In the genomic region with DNA sequence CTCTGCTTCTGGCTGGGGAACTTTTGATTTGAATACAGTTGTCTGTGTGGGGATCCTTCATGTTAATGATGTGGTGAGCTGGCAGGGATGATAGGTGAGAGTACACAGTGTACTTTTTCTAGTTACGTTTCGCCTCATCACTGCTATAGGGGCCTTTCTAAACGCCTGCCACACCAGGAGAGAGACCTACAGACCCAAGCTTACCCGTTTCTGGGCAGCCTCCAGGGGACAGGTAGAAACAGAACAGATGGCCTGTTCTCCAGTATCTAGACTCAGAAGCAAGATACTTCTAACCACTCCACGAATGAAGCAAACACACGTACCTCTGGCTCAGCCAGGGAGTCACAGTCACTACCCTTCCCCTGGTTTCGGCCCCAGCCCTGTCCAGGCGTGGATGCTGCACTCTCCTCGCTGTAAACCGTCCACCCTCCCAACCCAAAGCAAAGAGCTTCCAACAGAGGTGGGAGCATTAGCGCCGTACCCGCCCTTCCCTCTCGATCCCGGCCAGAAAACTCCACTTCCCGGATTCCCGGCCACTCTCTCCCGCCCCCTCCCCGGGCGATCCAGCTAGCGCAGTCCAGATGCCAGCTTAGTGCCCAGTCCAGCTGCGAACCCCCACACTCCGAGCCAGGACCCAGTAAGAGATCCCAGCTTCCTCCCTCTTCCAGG, we compare ENCODE assay signal across 8 cellular contexts. TPM values are rescaled to one million over a fixed set of nuclear protein-coding genes. Genes with fewer than 3 reads are reported as not detected.
DNase-seq lines count a peak whose midpoint lies in the region; ATAC-seq, FAIRE-seq and TF ChIP-seq lines count a peak whose summit lies in the region.

No MANE protein-coding gene starts in this region.

- no peaks in the 10 kb centered on the region for H3K9me3 ChIP-seq in Peyer's patch

- DNase-seq in AG08395 (ENCODE audit: low spot score): peak; percentile 19
- DNase-seq in Peyer's patch: peak; percentile 65 to 86 (median 78)
- peak; percentile 31 for DNase-seq in bronchial epithelial cell (ENCODE audit: low read depth)
- DNase-seq in stimulated activated CD4-positive, alpha-beta T cell treated with anti-CD3 and anti-CD28 coated beads, Interleukin-4, amount 100 ng/mL, for 24 hours: peak; percentile 72
- DNase-seq in amniotic stem cell (lab: John Stamatoyannopoulos, UW): no peak

- no peaks in the 10 kb centered on the region for H3K36me3 ChIP-seq in Peyer's patch
- H3K36me3 ChIP-seq in bronchial epithelial cell (ENCODE audit: control insufficient read depth, insufficient read depth, low read length): no peaks in the 10 kb centered on the region

- H3K27ac ChIP-seq in Peyer's patch: peak overlapping the region; percentile 90 to 95 (median 94)
- H3K27ac ChIP-seq in layer of hippocampus (ENCODE audit: low read depth, low read length): peak overlapping the region; percentile 89

- TF ChIP-seq POLR2A in Peyer's patch (IDR thresholded peaks at IDR 0.05): peak; percentile 43 to 44

- peak; percentile 51 for ATAC-seq in GM18511 (IDR thresholded peaks at IDR 0.05; ENCODE audit: unreplicated experiment)
- ATAC-seq in HG02885 (IDR thresholded peaks at IDR 0.05; ENCODE audit: poor library complexity, unreplicated experiment): peak; percentile 56

- no peak for FAIRE-seq in bronchial epithelial cell (lab: Jason Lieb, UNC)

- H3K4me3 ChIP-seq in Peyer's patch (peak overlapping the region; percentile 65 to 96 (median 88)), bronchial epithelial cell (ENCODE audit: low read depth, low read length) (peak overlapping the region; percentile 95)

- peaks cover 5 to 44% (median 11%) of the 10 kb centered on the region in 4 donors for H3K4me1 ChIP-seq in Peyer's patch

- H3K27me3 ChIP-seq in Peyer's patch (no peaks in the 10 kb centered on the region), bronchial epithelial cell (ENCODE audit: control insufficient read depth, insufficient read depth, low read length) (no peaks in the 10 kb centered on the region), layer of hippocampus (ENCODE audit: control insufficient read depth, insufficient read depth, low read length) (no peaks in the 10 kb centered on the region)

- no peak for TF ChIP-seq CTCF in Peyer's patch (IDR thresholded peaks at IDR 0.05)
- peak; percentile 4 for TF ChIP-seq CTCF in bronchial epithelial cell (IDR thresholded peaks at IDR 0.05; ENCODE audit: insufficient read depth, low read length, severe bottlenecking)

RNA-seq across cellular contexts. Expression of a gene that starts 1.2 kb away (rescaled TPM):
- 10 to 100 TPM; 41.8 to 49.6 (median 48.6) TPM for total RNA-seq in Peyer's patch
- 24.0 and 24.6 TPM in 2 replicates for total RNA-seq in bronchial epithelial cell
